Comparison of ENCODE assay signal across 9 cellular contexts in the genomic region with DNA sequence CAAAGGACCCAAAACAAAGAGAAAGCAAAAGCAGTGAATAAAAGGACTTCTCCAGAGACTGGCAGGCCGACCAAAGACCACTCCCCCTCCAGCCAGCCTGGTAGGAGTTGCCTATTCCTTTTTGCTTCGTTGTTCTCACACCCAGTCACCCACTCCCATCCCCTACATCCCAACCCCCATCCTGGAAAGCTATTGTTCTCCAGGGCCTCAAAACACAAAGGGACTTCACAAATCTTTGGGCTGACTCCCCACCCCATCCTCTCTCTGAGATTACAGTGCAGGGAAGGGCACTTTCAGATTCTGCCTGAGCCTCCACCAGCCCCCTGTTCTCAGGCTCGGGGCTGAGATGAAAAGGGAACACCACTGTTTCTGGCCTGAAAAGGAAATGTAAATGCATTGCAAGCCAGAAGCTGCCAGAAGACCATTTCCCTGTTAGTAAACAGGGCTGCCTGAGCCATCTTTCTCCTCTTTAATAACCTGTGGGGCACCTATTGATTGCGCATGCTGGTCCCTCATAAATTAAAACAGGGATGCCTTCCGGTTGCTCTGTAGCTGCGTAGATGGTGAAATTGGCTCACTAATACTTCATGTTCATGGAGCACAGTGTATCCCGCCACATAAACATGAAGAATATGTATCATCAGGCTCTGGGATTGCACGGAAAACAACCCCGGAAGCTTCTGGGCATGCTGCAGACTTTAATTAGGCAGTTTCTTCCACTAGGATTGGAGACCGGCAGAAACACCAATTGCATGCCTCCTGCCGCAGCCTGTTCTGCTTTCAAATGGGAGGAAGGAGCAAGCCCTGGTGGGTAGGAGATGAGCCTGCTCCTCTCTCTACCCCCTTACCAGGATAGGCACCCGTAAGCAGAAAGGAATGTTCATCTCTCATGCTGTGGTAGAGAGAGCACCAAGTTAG.
DNase-seq lines count a peak whose midpoint lies in the region; ATAC-seq, FAIRE-seq and TF ChIP-seq lines count a peak whose summit lies in the region.
"Had no signal": no experiment of that assay in that cellular context is flagged by ENCODE, and none has a peak within 500 bp of the region (broad histone marks: within the 10 kb centered on the region; RNA-seq: fewer than 3 reads in every experiment).

No MANE protein-coding gene starts in this region.

- CTCF ChIA-PET in CD4-positive, alpha-beta T cell (lab: Charles Lee), result no interaction called here

- FAIRE-seq in astrocyte (lab: Jason Lieb, UNC), result no peak

- peak overlapping the region; percentile 79 for H3K4me2 ChIP-seq in astrocyte (ENCODE audit: low read length)

- H3K9me3 ChIP-seq in CD4-positive, alpha-beta T cell (ENCODE audit: control insufficient read depth, low read length), result no peaks in the 10 kb centered on the region
- H3K9me3 ChIP-seq in HUES48 (ENCODE audit: control insufficient read depth, insufficient read depth, low read length) (no peaks in the 10 kb centered on the region; the same call in 1 of the 2 replicates), astrocyte (ENCODE audit: insufficient read depth, low read depth, low read length) (no peaks in the 10 kb centered on the region)

- ATAC-seq in CD4-positive, alpha-beta T cell (ENCODE audit: poor library complexity), result peak; percentile 32
- no peak for ATAC-seq in HG03025 (IDR thresholded peaks at IDR 0.05; ENCODE audit: low FRiP score, unreplicated experiment)

- intact Hi-C loops in CD4-positive, alpha-beta T cell (cut with DNase I, micrococcal nuclease), result loop anchor here in 1 of 2 experiments (10.0 kb wide), 1 partner anchor 563 kb away; no protein-coding TSS in a partner anchor

- H3K27ac Mint-ChIP-seq in CD4-positive, alpha-beta T cell, result peak overlapping the region; percentile 84
- H3K27ac Mint-ChIP-seq in astrocyte (ENCODE audit: unreplicated experiment), result peak overlapping the region; percentile 94

- H3K9me3 Mint-ChIP-seq in CD4-positive, alpha-beta T cell, result no peaks in the 10 kb centered on the region
- peaks cover 3% of the 10 kb centered on the region for H3K9me3 Mint-ChIP-seq in astrocyte (ENCODE audit: unreplicated experiment)

- peak overlapping the region; percentile 70 for H3K4me3 Mint-ChIP-seq in CD4-positive, alpha-beta T cell
- H3K4me3 Mint-ChIP-seq in astrocyte (ENCODE audit: unreplicated experiment), result no peak overlapping the region

- no peaks in the 10 kb centered on the region for H3K36me3 Mint-ChIP-seq in CD4-positive, alpha-beta T cell (ENCODE audit: low read depth)
- H3K36me3 Mint-ChIP-seq in astrocyte (ENCODE audit: low read depth, unreplicated experiment), result no peaks in the 10 kb centered on the region

- H3K79me2 ChIP-seq in astrocyte (ENCODE audit: insufficient read depth, low read length), result no peaks in the 10 kb centered on the region

- H3K27me3 ChIP-seq in CD4-positive, alpha-beta T cell (ENCODE audit: control insufficient read depth, insufficient read depth, low read length), result no peaks in the 10 kb centered on the region
- no peaks in the 10 kb centered on the region for H3K27me3 ChIP-seq in HUES48 (ENCODE audit: control insufficient read depth, insufficient read depth, low read length)
- no peaks in the 10 kb centered on the region for H3K27me3 ChIP-seq in astrocyte (ENCODE audit: insufficient read depth, low read length)

- H3K4me1 ChIP-seq in HUES48 (ENCODE audit: control insufficient read depth, insufficient read depth, low read length) (peaks cover 20% of the 10 kb centered on the region), astrocyte (ENCODE audit: insufficient read depth, low read length) (peaks cover 20% of the 10 kb centered on the region)

- no peaks in the 10 kb centered on the region for H3K27me3 Mint-ChIP-seq in CD4-positive, alpha-beta T cell
- no peaks in the 10 kb centered on the region for H3K27me3 Mint-ChIP-seq in astrocyte (ENCODE audit: low read depth, unreplicated experiment)

- H3K4me1 Mint-ChIP-seq in CD4-positive, alpha-beta T cell (ENCODE audit: low read depth), result peaks cover 34% of the 10 kb centered on the region
- peaks cover 25% of the 10 kb centered on the region for H3K4me1 Mint-ChIP-seq in astrocyte (ENCODE audit: low read depth, unreplicated experiment)

- peak overlapping the region; percentile 3; the same call in 1 of the 2 replicates for H3K9ac ChIP-seq in HUES48 (ENCODE audit: low read depth, low read length)
- H3K9ac ChIP-seq in astrocyte (ENCODE audit: low read length), result peak overlapping the region; percentile 72

- POLR2A ChIA-PET in CD4-positive, alpha-beta T cell (lab: Charles Lee), result interaction anchor here (0.6 to 2.3 kb wide), 7 partner anchors 10 to 565 kb away, joined by 3 to 15 read pairs (median 4); a partner anchor contains a TSS

- peak overlapping the region; percentile 74 for H2AFZ ChIP-seq in astrocyte (ENCODE audit: low read depth, low read length)

- H3K36me3 ChIP-seq in HUES48 (ENCODE audit: control insufficient read depth, insufficient read depth, low read length) (no peaks in the 10 kb centered on the region), astrocyte (ENCODE audit: insufficient read depth, low read length) (no peaks in the 10 kb centered on the region)

- peak overlapping the region; percentile 15 for H3K27ac ChIP-seq in CD4-positive, alpha-beta T cell (ENCODE audit: low read depth, low read length)
- H3K27ac ChIP-seq in HUES48 (ENCODE audit: low read depth, low read length) (peak overlapping the region; percentile 92), astrocyte (ENCODE audit: low read depth, low read length) (peak overlapping the region; percentile 78)
- H3K27ac ChIP-seq: HL-60 had no signal

- TF ChIP-seq CTCF in CD4-positive, alpha-beta T cell (IDR thresholded peaks at IDR 0.05), result no peak
- no peak for TF ChIP-seq CTCF in astrocyte (IDR thresholded peaks at IDR 0.05; ENCODE audit: insufficient read depth, low read depth, low read length)

- H3K4me3 ChIP-seq in HUES48 (ENCODE audit: low read depth, low read length) (0 out of 2 replicates have a peak overlapping the region, but pooled peaks have one; percentile 8), astrocyte (ENCODE audit: insufficient read depth, low read depth, low read length) (peak overlapping the region; percentile 18)

- DNase-seq in CD4-positive, alpha-beta T cell, result no peak
- DNase-seq in astrocyte (ENCODE audit: low read depth) (peak; percentile 88), kidney tubule cell (ENCODE audit: low spot score) (peak; percentile 83), superior temporal gyrus (ENCODE audit: extremely low spot score) (peak; percentile 94), cerebellar nuclear complex (lab: John Stamatoyannopoulos, UW) (no peak), GOT3 (lab: John Stamatoyannopoulos, UW) (no peak)

- no peaks in the 10 kb centered on the region for H4K20me1 ChIP-seq in astrocyte (ENCODE audit: insufficient read depth, low read length)

Comparison
In these comparisons a context has a peak if more than half of its experiments do, and no peak if none do; other contexts are left out.
1. DNase-seq: peak in astrocyte (single experiment), kidney tubule cell (single experiment) and superior temporal gyrus (single experiment); none in CD4-positive, alpha-beta T cell (0 of 10), cerebellar nuclear complex (0 of 2) and GOT3 (single experiment).
2. H3K27ac ChIP-seq: peak in every context shown above with its lines; median percentile 92 in HUES48; 78 in astrocyte; 15 in CD4-positive, alpha-beta T cell.